Comparison of ENCODE assay signal across 8 cellular contexts in the genomic region with DNA sequence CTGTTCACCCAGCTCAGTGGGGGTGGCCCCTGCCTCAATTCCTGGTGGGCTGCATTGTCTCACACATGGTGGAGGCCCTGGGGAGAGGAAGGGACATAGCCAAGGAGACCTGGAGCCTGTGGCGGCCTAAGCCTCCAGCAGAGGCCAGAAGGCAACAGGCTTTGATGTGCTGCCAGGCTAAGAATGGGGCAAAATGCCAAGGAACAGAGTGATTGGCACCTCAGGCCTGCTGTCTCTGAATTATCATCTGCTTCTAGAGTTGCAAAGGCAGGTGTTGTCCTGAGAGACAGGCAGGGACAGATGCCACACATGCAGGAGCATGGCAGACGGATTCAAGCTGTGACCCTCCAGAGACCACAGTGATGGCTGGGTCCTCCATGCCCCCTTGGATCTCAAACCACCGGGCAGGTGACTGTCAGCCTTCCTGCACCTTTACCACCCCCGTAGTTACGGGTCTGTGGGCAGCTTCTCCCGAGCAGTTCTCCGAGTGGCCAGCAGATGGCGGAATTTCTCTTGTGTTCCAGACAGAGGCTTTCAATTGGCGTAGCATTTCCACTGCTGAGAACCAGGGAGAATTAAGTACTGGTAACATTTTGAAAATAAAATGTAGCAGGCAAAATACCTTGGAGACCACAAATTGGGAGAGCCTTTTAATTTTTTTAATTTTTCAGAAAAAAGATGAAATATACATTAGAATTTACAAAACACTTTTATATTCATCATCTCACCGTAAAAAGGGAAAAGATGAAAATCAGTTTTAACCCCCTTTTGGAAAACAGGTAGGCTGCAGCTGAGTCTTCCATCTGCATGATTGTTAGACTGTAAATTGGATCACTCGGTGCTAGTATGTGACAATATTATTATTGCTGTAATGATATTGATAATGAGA.
DNase-seq lines count a peak whose midpoint lies in the region; ATAC-seq and TF ChIP-seq lines count a peak whose summit lies in the region.

No MANE protein-coding gene starts in this region.

- H3K27me3 Mint-ChIP-seq in activated T-helper 1 cell treated with anti-CD3 and anti-CD28 coated beads, Interleukin-12 subunit alpha, Interleukin-12 subunit beta, Interleukin-2, Interleukin-4 antibody, amounts not matched to agents 30 ng/mL and 10 ng/mL and 1 ng/mL, durations not matched to agents 14 hours and 24 hours and 36 hours (ENCODE audit: insufficient read depth) = no peaks in the 10 kb centered on the region

- no peaks in the 10 kb centered on the region for H3K36me3 Mint-ChIP-seq in activated T-helper 1 cell treated with anti-CD3 and anti-CD28 coated beads, Interleukin-12 subunit alpha, Interleukin-12 subunit beta, Interleukin-2, Interleukin-4 antibody, amounts not matched to agents 30 ng/mL and 10 ng/mL and 1 ng/mL, durations not matched to agents 14 hours and 24 hours and 36 hours (ENCODE audit: low read depth)

- no peak overlapping the region for H3K27ac ChIP-seq in suprapubic skin

- H3K9me3 Mint-ChIP-seq in activated T-helper 1 cell treated with anti-CD3 and anti-CD28 coated beads, Interleukin-12 subunit alpha, Interleukin-12 subunit beta, Interleukin-2, Interleukin-4 antibody, amounts not matched to agents 30 ng/mL and 10 ng/mL and 1 ng/mL, durations not matched to agents 14 hours and 24 hours and 36 hours = no peaks in the 10 kb centered on the region

- peak; percentile 72 for DNase-seq in DMS53 (lab: John Stamatoyannopoulos, UW)
- peak; percentile 86 for DNase-seq in LHCN-M2 (ENCODE audit: low read depth)
- peak; percentile 66 for DNase-seq in RKO (ENCODE audit: low spot score)
- peak; percentile 72 for DNase-seq in activated T-helper 1 cell treated with anti-CD3 and anti-CD28 coated beads, Interleukin-12 subunit alpha, Interleukin-12 subunit beta, Interleukin-2, Interleukin-4 antibody, amounts not matched to agents 30 ng/mL and 10 ng/mL and 1 ng/mL, durations not matched to agents 14 hours and 24 hours and 36 hours (ENCODE audit: low spot score)
- DNase-seq in foreskin fibroblast = peak; percentile 48 to 86
- DNase-seq in occipital lobe (lab: John Stamatoyannopoulos, UW) = peak; percentile 65
- peak; percentile 88 to 91 for DNase-seq in suprapubic skin (ENCODE audit: low spot score in 2 of 2)

- peaks cover 10% of the 10 kb centered on the region for H3K4me1 Mint-ChIP-seq in activated T-helper 1 cell treated with anti-CD3 and anti-CD28 coated beads, Interleukin-12 subunit alpha, Interleukin-12 subunit beta, Interleukin-2, Interleukin-4 antibody, amounts not matched to agents 30 ng/mL and 10 ng/mL and 1 ng/mL, durations not matched to agents 14 hours and 24 hours and 36 hours (ENCODE audit: low read depth)

- no peak overlapping the region for H3K4me3 ChIP-seq in foreskin fibroblast (ENCODE audit: low read depth in 1 of 2, low read length in 2 of 2)
- no peak overlapping the region for H3K4me3 ChIP-seq in suprapubic skin

- H3K9me3 ChIP-seq in suprapubic skin = no peaks in the 10 kb centered on the region

- ATAC-seq in GM21717 (IDR thresholded peaks at IDR 0.05; ENCODE audit: unreplicated experiment) = peak; percentile 80

- no peaks in the 10 kb centered on the region for H3K36me3 ChIP-seq in suprapubic skin

- TF ChIP-seq EP300 in suprapubic skin (IDR thresholded peaks at IDR 0.05) = no peak

- H3K4me3 Mint-ChIP-seq in activated T-helper 1 cell treated with anti-CD3 and anti-CD28 coated beads, Interleukin-12 subunit alpha, Interleukin-12 subunit beta, Interleukin-2, Interleukin-4 antibody, amounts not matched to agents 30 ng/mL and 10 ng/mL and 1 ng/mL, durations not matched to agents 14 hours and 24 hours and 36 hours = no peak overlapping the region

- intact Hi-C loops in activated T-helper 1 cell treated with anti-CD3 and anti-CD28 coated beads, Interleukin-12 subunit alpha, Interleukin-12 subunit beta, Interleukin-2, Interleukin-4 antibody, amounts not matched to agents 30 ng/mL and 10 ng/mL and 1 ng/mL, durations not matched to agents 14 hours and 24 hours and 36 hours (cut with micrococcal nuclease) = loop anchor here (1.0 to 10.0 kb wide), 7 partner anchors 209 to 1805 kb away; no protein-coding TSS in a partner anchor

- H3K4me1 ChIP-seq in suprapubic skin = peaks cover 6% of the 10 kb centered on the region

- TF ChIP-seq POLR2A in suprapubic skin (IDR thresholded peaks at IDR 0.05) = no peak

- TF ChIP-seq CTCF in foreskin fibroblast (IDR thresholded peaks at IDR 0.05; ENCODE audit: low read depth, low read length) (peak; percentile 93), suprapubic skin (IDR thresholded peaks at IDR 0.05) (peak; percentile 83 to 90)

- no peaks in the 10 kb centered on the region for H3K27me3 ChIP-seq in suprapubic skin

- 19% methylated on average over 11 of the region's 11 CpGs for WGBS in suprapubic skin

- H3K27ac Mint-ChIP-seq in activated T-helper 1 cell treated with anti-CD3 and anti-CD28 coated beads, Interleukin-12 subunit alpha, Interleukin-12 subunit beta, Interleukin-2, Interleukin-4 antibody, amounts not matched to agents 30 ng/mL and 10 ng/mL and 1 ng/mL, durations not matched to agents 14 hours and 24 hours and 36 hours = peak overlapping the region; percentile 15
